In the genomic region with DNA sequence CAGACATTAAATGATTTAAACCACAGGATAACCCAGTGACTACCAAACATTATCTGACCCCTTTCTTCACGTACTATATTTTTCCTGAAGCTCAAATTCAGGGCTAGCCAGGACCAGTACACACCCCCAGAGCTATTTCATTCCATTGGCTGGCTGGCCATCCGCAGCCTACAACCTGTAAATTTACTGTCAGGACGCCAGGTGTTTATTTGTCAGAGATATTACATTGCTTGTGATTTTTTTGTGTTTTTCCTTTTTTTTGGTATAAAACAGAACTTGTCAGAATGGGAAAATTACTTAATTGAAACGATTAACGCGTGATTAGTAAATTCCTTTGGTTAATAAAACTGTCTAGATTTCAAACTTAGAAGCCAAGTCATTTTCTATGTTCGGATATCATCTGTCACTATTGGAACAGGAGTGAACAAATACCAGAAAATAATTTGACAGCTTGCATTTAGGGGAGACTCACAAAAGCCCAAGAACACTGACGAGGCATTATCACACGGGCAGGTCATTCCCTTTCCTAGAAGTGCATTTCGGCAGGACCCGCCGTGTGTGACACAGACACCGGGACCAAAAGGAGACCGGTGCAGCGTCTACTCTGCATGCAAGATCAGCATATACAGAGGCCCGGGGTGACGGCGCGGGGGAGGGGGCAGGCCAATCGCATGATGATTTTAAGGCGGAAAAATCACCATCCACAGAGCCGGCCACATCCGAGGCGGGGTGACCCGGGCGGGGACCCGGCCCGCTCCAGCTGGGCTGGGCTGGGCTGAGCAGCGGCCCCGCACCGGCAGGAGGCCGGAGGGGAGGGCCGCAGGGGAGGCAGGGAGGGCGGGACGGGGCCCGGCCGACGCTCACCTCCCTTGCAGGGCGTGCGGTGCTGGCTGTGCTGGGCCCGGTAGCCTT, we compare ENCODE assay signal across 8 cellular contexts.
DNase-seq lines count a peak whose midpoint lies in the region; ATAC-seq lines count a peak whose summit lies in the region.

No MANE protein-coding gene starts in this region.

- no peaks in the 10 kb centered on the region for H3K27me3 ChIP-seq in mucosa of stomach (ENCODE audit: control insufficient read depth, insufficient read depth, low read length)

- H3K9me3 ChIP-seq in mucosa of stomach (ENCODE audit: control insufficient read depth, low read length): no peaks in the 10 kb centered on the region

- ATAC-seq in HG02852 (IDR thresholded peaks at IDR 0.05; ENCODE audit: unreplicated experiment): peak; percentile 23

- H3K4me1 ChIP-seq in mucosa of stomach (ENCODE audit: control insufficient read depth, insufficient read depth, low read length): peaks cover 15% of the 10 kb centered on the region

- H3K4me3 ChIP-seq in mucosa of stomach (ENCODE audit: low read length): peak overlapping the region; percentile 52

- peak; percentile 73 for DNase-seq in NK-92 treated with Interleukin-12 subunit alpha and Interleukin-12 subunit beta, amount 100 ng/mL, for 24 hours (lab: John Stamatoyannopoulos, UW)
- no peak for DNase-seq in NK-92 (lab: John Stamatoyannopoulos, UW; ENCODE audit: unreplicated experiment)
- peak; percentile 59 for DNase-seq in NCI-H69 (lab: John Stamatoyannopoulos, UW)
- peak; percentile 49 for DNase-seq in activated T-cell treated with anti-CD3 and anti-CD28 coated beads for 4 hours
- DNase-seq in epithelial cell of prostate (ENCODE audit: low read depth, low spot score): no peak
- DNase-seq in stimulated activated CD8-positive, alpha-beta memory T cell treated with anti-CD3 and anti-CD28 coated beads, Interleukin-4, amount 100 ng/mL, for 4 hours (ENCODE audit: low read depth in 2 of 2, low spot score in 1 of 2): peak; percentile 32 to 49

- H3K9ac ChIP-seq in mucosa of stomach (ENCODE audit: low read length): peak overlapping the region; percentile 79

- peak overlapping the region; percentile 93 for H3K27ac ChIP-seq in epithelial cell of prostate

- no peaks in the 10 kb centered on the region for H3K36me3 ChIP-seq in mucosa of stomach (ENCODE audit: control insufficient read depth, insufficient read depth, low read length)

Comparison
In these comparisons a context has a peak if more than half of its experiments do, and no peak if none do; other contexts are left out.
1. DNase-seq: peak in NK-92 treated with Interleukin-12 subunit alpha and Interleukin-12 subunit beta, amount 100 ng/mL, for 24 hours (single experiment), NCI-H69 (single experiment), activated T-cell treated with anti-CD3 and anti-CD28 coated beads for 4 hours (single experiment) and stimulated activated CD8-positive, alpha-beta memory T cell treated with anti-CD3 and anti-CD28 coated beads, Interleukin-4, amount 100 ng/mL, for 4 hours (2 of 2); none in NK-92 (single experiment) and epithelial cell of prostate (single experiment).